In the genomic region with DNA sequence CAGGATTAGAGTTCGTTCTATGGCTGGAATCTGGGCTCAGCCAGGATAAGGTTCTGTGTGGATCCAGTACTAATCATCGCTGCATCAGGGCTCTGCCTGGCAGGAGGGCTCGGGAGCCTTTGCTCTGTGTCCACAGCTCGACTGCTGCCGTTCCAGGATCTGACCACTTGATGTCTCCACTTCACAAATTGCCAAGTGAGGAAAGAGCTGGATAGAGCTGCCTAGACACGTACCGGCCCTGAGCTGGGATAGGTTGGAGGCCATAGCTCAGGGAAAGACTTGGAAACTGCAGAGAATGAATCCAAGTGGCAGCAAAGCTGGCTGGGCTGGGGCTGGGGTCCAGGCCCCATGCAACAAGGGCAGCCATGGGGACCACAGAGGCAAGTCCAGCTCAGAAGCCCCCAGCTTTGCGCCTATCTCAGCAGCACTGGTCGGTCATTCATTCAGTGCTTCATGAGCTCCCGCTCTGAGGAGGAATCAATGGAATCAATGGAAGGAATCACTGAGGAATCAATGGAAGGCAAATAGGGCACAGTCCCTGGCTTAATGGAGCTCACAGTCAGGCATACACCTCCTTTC, we compare ENCODE assay signal across 8 cellular contexts. TPM values are rescaled to one million over a fixed set of nuclear protein-coding genes. Genes with fewer than 3 reads are reported as not detected.
DNase-seq lines count a peak whose midpoint lies in the region; ATAC-seq and FAIRE-seq lines count a peak whose summit lies in the region.

No MANE protein-coding gene starts in this region.

- H3K27ac ChIP-seq in small intestine (ENCODE audit: low read depth in 1 of 2, low read length in 1 of 2), result peak overlapping the region in 1 of 2 donors; percentile 38

- DNase-seq in NK-92 treated with Interleukin-12 subunit alpha and Interleukin-12 subunit beta, amount 100 ng/mL, for 24 hours (lab: John Stamatoyannopoulos, UW), result peak; percentile 52
- no peak for DNase-seq in NK-92 (lab: John Stamatoyannopoulos, UW; ENCODE audit: unreplicated experiment)
- peak; percentile 31 for DNase-seq in NCI-H2107 (lab: John Stamatoyannopoulos, UW)
- DNase-seq in T1000 (lab: John Stamatoyannopoulos, UW), result peak; percentile 76
- peak; percentile 94 for DNase-seq in astrocyte of the hippocampus (ENCODE audit: low read depth, low spot score)
- DNase-seq in hippocampal formation (lab: John Stamatoyannopoulos, UW), result peak; percentile 72 to 79
- peak; percentile 90 for DNase-seq in small intestine

- no peaks in the 10 kb centered on the region for H3K9me3 ChIP-seq in small intestine (ENCODE audit: control insufficient read depth, low read depth)

- peak; percentile 46 for ATAC-seq in HG03025 (IDR thresholded peaks at IDR 0.05; ENCODE audit: low FRiP score, unreplicated experiment)

- H3K36me3 ChIP-seq in small intestine (ENCODE audit: control insufficient read depth in 2 of 2, insufficient read depth in 2 of 2, low read length in 2 of 2), result no peaks in the 10 kb centered on the region

- no peak for FAIRE-seq in small intestine (lab: Jason Lieb, UNC)

- 26 to 29% (median 29%) methylated on average over 10 of the region's 10 CpGs for WGBS in small intestine, 3 donors

- H3K27me3 ChIP-seq in small intestine (ENCODE audit: control insufficient read depth in 2 of 2, insufficient read depth in 2 of 2, low read length in 2 of 2), result no peaks in the 10 kb centered on the region

- no peak overlapping the region for H3K4me3 ChIP-seq in small intestine (ENCODE audit: low read depth in 1 of 2, low read length in 2 of 2)

- H3K4me1 ChIP-seq in small intestine (ENCODE audit: control insufficient read depth in 2 of 2, insufficient read depth in 1 of 2, low read depth in 1 of 2, low read length in 1 of 2), result no peaks in the 10 kb centered on the region

RNA-seq across cellular contexts. Expression of a gene that starts 38.0 kb away (rescaled TPM):
- polyA plus RNA-seq in small intestine, result 10 to 100 TPM; 46.2 to 72.4 (median 67.1) TPM
